Comparison of ENCODE assay signal across 18 cellular contexts in genomic region chr2:58803192-58803591, GRCh38.
"Had no signal": no experiment of that assay in that cellular context is flagged by ENCODE, and none has a peak within 500 bp of the region (broad histone marks: within the 10 kb centered on the region; RNA-seq: fewer than 3 reads in every experiment).

No MANE protein-coding gene starts in this region.

- H3K27ac ChIP-seq: thoracic aorta, upper lobe of left lung had no signal

- H3K36me3 Mint-ChIP-seq: brain; stimulated activated naive B cell treated with anti-CD40 and anti-IgM and Interleukin-4, amounts not matched to agents 10 μg/mL and 1 μg/mL and 100 μg/mL, for 72 hours had no signal

- H3K9me3 Mint-ChIP-seq: activated B cell treated with CpG ODN at 0.5 μM for 24 hours; activated T-cell treated with anti-CD3 and anti-CD28 coated beads, Interleukin-2, amount 50 U/mL, for 24 hours; activated T-helper 2 cell treated with anti-CD3 and anti-CD28 coated beads, Interferon-gamma antibody, Interleukin-2, Interleukin-4, amounts not matched to agents 10 μg/mL and 5 μg/mL and 100 μg/mL, durations not matched to agents 14 hours and 24 hours and 36 hours; brain; nephron; stimulated activated naive B cell treated with anti-CD40 and anti-IgM and Interleukin-4, amounts not matched to agents 10 μg/mL and 1 μg/mL and 100 μg/mL, for 72 hours; T-helper 2 cell treated with Interferon-gamma antibody and Interleukin-4, amounts not matched to agents 5 μg/mL and 100 μg/mL, for 36 hours had no signal

- H3K9me3 ChIP-seq: thoracic aorta, upper lobe of left lung had no signal

- H3K4me3 ChIP-seq: lung, thoracic aorta, upper lobe of left lung had no signal

- H3K4me1 ChIP-seq: upper lobe of left lung had no signal

- DNase-seq: activated B cell treated with CpG ODN at 0.5 μM for 24 hours; activated CD4-positive, alpha-beta T cell treated with anti-CD3 and anti-CD28 coated beads for 48 hours; activated CD8-positive, alpha-beta T cell treated with anti-CD3 and anti-CD28 coated beads, Interleukin-2, amount 10 ng/mL, durations not matched to agents 7 days and 5 days; activated naive CD4-positive, alpha-beta T cell treated with Interleukin-2 at 50 U/mL for 16 hours; activated T-cell treated with anti-CD3 and anti-CD28 coated beads, Interleukin-2, amount 50 U/mL, for 24 hours; anterior cingulate cortex; central memory CD4-positive, alpha-beta T cell; foreskin melanocyte; hypothalamus; midbrain; stimulated activated naive B cell treated with anti-CD40 and anti-IgM and Interleukin-4, amounts not matched to agents 10 μg/mL and 1 μg/mL and 100 μg/mL, for 72 hours; upper lobe of left lung had no signal

- H3K36me3 ChIP-seq: thoracic aorta, upper lobe of left lung had no signal

- H3K27me3 ChIP-seq: upper lobe of left lung had no signal

- H3K27ac Mint-ChIP-seq: activated B cell treated with CpG ODN at 0.5 μM for 24 hours; activated CD8-positive, alpha-beta T cell treated with anti-CD3 and anti-CD28 coated beads, Interleukin-2, amount 10 ng/mL, durations not matched to agents 7 days and 5 days; activated T-cell treated with anti-CD3 and anti-CD28 coated beads, Interleukin-2, amount 50 U/mL, for 24 hours; activated T-helper 2 cell treated with anti-CD3 and anti-CD28 coated beads, Interferon-gamma antibody, Interleukin-2, Interleukin-4, amounts not matched to agents 10 μg/mL and 5 μg/mL and 100 μg/mL, durations not matched to agents 14 hours and 24 hours and 36 hours; nephron; stimulated activated naive B cell treated with anti-CD40 and anti-IgM and Interleukin-4, amounts not matched to agents 10 μg/mL and 1 μg/mL and 100 μg/mL, for 72 hours; T-helper 2 cell treated with Interferon-gamma antibody and Interleukin-4, amounts not matched to agents 5 μg/mL and 100 μg/mL, for 36 hours had no signal

- ATAC-seq: activated CD8-positive, alpha-beta T cell treated with anti-CD3 and anti-CD28 coated beads, Interleukin-2, amount 10 ng/mL, durations not matched to agents 7 days and 5 days; stimulated activated naive B cell treated with anti-CD40 and anti-IgM and Interleukin-4, amounts not matched to agents 10 μg/mL and 1 μg/mL and 100 μg/mL, for 72 hours had no signal

- H3K27me3 Mint-ChIP-seq: activated T-cell treated with anti-CD3 and anti-CD28 coated beads, Interleukin-2, amount 50 U/mL, for 24 hours had no signal

- H3K4me3 Mint-ChIP-seq: activated B cell treated with CpG ODN at 0.5 μM for 24 hours; activated CD8-positive, alpha-beta T cell treated with anti-CD3 and anti-CD28 coated beads, Interleukin-2, amount 10 ng/mL, durations not matched to agents 7 days and 5 days; activated T-cell treated with anti-CD3 and anti-CD28 coated beads, Interleukin-2, amount 50 U/mL, for 24 hours; brain; nephron; stimulated activated naive B cell treated with anti-CD40 and anti-IgM and Interleukin-4, amounts not matched to agents 10 μg/mL and 1 μg/mL and 100 μg/mL, for 72 hours; T-helper 2 cell treated with Interferon-gamma antibody and Interleukin-4, amounts not matched to agents 5 μg/mL and 100 μg/mL, for 36 hours had no signal

- H3K4me1 Mint-ChIP-seq: activated B cell treated with CpG ODN at 0.5 μM for 24 hours; nephron; stimulated activated naive B cell treated with anti-CD40 and anti-IgM and Interleukin-4, amounts not matched to agents 10 μg/mL and 1 μg/mL and 100 μg/mL, for 72 hours had no signal
